In genomic region chr2:100103527-100104252, GRCh38 we compare ENCODE assay signal across 1 cellular context.
A peak's percentile ranks its signal among the peaks of the same experiment; 100 is the strongest.
TF ChIP-seq lines count a peak whose summit lies in the region.

No MANE protein-coding gene starts in this region.

TF ChIP-seq in H1, 55 proteins besides CTCF, POLR2A, EP300 and RAD21:
- TF ChIP-seq SUZ12 (IDR thresholded peaks at IDR 0.05; ENCODE audit: low read length): peak; percentile 40; the same call in 1 of the 2 replicates
